In the genomic region with DNA sequence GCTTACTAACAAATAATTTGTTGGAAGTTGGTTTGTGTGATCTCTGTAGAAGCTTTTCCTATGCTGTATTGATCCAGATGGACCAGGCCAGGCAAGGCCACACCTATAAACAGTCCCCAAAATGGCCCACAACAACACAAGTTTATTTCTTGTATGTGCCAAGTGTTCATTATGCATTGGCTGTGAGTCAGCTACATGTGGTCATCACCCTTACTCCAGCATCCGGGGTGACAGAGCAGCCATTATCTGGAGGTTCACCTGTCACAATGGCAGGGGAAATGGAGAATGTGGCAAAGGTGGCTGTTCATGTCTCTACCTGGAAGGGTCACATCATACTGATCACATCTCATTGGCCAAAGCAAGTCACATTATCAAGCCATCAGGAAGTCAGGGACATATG, we compare ENCODE assay signal across 30 cellular contexts.
"Had no signal": no experiment of that assay in that cellular context is flagged by ENCODE, and none has a peak within 500 bp of the region (broad histone marks: within the 10 kb centered on the region; RNA-seq: fewer than 3 reads in every experiment).

No MANE protein-coding gene starts in this region.

- H3K4me3 Mint-ChIP-seq: activated B cell treated with CpG ODN at 0.5 μM for 24 hours; activated CD4-positive, alpha-beta T cell treated with anti-CD3 and anti-CD28 coated beads for 36 hours; activated CD8-positive, alpha-beta T cell treated with anti-CD3 and anti-CD28 coated beads for 36 hours; activated T-cell treated with anti-CD3 and anti-CD28 coated beads, Interleukin-2, amount 50 U/mL, for 24 hours; T-helper 17 cell had no signal

- H3K27me3 ChIP-seq: brain microvascular endothelial cell, MG63, SJSA1 had no signal

- DNase-seq: activated B cell treated with CpG ODN at 0.5 μM for 24 hours; activated CD4-positive, alpha-beta T cell treated with anti-CD3 and anti-CD28 coated beads for 36 hours; activated CD8-positive, alpha-beta T cell treated with anti-CD3 and anti-CD28 coated beads for 36 hours; activated effector memory CD4-positive, alpha-beta T cell treated with anti-CD3 and anti-CD28 coated beads, Interleukin-2, amount 50 U/mL, for 16 hours; activated naive CD4-positive, alpha-beta T cell treated with Interleukin-2 at 50 U/mL for 16 hours; activated T-cell treated with anti-CD3 and anti-CD28 coated beads, Interleukin-2, amount 50 U/mL, for 24 hours; brain microvascular endothelial cell; caudate nucleus; KG1; MG63; MV-4-11; NCI-H1092 treated with DMSO at 0.1 percent for 48 hours; NCI-H1417 treated with DMSO at 0.1 percent for 48 hours; NCI-H1694; NCI-H2029; NCI-H2107; NCI-H2171 treated with DMSO at 0.1 percent for 48 hours; NCI-H226; NCI-H526; NCI-H774; OCI-M1; SHP77; SW 1271; T-helper 17 cell; T-helper 9 cell had no signal

- H3K9me3 Mint-ChIP-seq: activated B cell treated with CpG ODN at 0.5 μM for 24 hours; activated CD8-positive, alpha-beta T cell treated with anti-CD3 and anti-CD28 coated beads for 36 hours; activated T-cell treated with anti-CD3 and anti-CD28 coated beads, Interleukin-2, amount 50 U/mL, for 24 hours had no signal

- H3K27ac Mint-ChIP-seq: activated B cell treated with CpG ODN at 0.5 μM for 24 hours; activated CD4-positive, alpha-beta T cell treated with anti-CD3 and anti-CD28 coated beads for 36 hours; activated CD8-positive, alpha-beta T cell treated with anti-CD3 and anti-CD28 coated beads for 36 hours; activated naive CD4-positive, alpha-beta T cell treated with anti-CD3 and anti-CD28 coated beads, Interleukin-2, amount 50 U/mL, for 72 hours; activated T-cell treated with anti-CD3 and anti-CD28 coated beads, Interleukin-2, amount 50 U/mL, for 24 hours; T-helper 17 cell had no signal

- H3K27me3 Mint-ChIP-seq: activated B cell treated with CpG ODN at 0.5 μM for 24 hours; activated CD4-positive, alpha-beta T cell treated with anti-CD3 and anti-CD28 coated beads for 36 hours; activated CD8-positive, alpha-beta T cell treated with anti-CD3 and anti-CD28 coated beads for 36 hours; activated T-cell treated with anti-CD3 and anti-CD28 coated beads, Interleukin-2, amount 50 U/mL, for 24 hours; T-helper 17 cell had no signal

- ATAC-seq: activated CD4-positive, alpha-beta T cell treated with anti-CD3 and anti-CD28 coated beads for 36 hours; activated CD8-positive, alpha-beta T cell treated with anti-CD3 and anti-CD28 coated beads for 36 hours; activated naive CD4-positive, alpha-beta T cell treated with anti-CD3 and anti-CD28 coated beads, Interleukin-2, amount 50 U/mL, for 72 hours; Panc1; SK-N-SH treated with all-trans-retinoic acid at 6 μM for 48 hours; T-helper 17 cell had no signal

- H3K36me3 ChIP-seq: brain microvascular endothelial cell, MG63, SJSA1 had no signal

- H3K4me3 ChIP-seq: MG63, SJSA1 had no signal

- H3K9me3 ChIP-seq: MG63, SJSA1 had no signal

- H3K27ac ChIP-seq: brain microvascular endothelial cell, RWPE1, SJSA1 had no signal
